9 cellular contexts compared by ENCODE assay signal in the genomic region with DNA sequence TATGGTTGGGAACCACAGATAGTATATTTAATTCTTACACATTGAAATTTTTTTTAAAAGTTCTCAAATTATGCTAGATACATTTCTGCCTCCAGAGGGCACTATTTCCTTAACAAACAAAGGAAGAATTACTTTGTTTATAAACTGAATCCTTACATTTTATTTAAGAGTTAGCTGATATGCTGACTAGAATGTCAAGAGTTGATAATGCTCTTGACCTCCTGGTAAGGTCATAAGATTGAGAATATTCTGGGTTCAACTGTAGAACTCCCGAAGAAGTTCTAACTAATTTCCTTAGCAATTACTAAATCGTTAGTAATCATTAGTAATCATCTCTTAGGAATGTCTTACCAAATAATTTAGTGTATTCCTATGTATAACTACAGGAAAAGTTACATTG.
DNase-seq lines count a peak whose midpoint lies in the region; ATAC-seq and TF ChIP-seq lines count a peak whose summit lies in the region.
"Had no signal": no experiment of that assay in that cellular context is flagged by ENCODE, and none has a peak within 500 bp of the region (broad histone marks: within the 10 kb centered on the region; RNA-seq: fewer than 3 reads in every experiment).

No MANE protein-coding gene starts in this region.

- DNase-seq in activated T-cell treated with anti-CD3 and anti-CD28 coated beads for 4 hours (peak; percentile 1), NCI-H2171 (lab: John Stamatoyannopoulos, UW) (peak; percentile 30), cardiac fibroblast (ENCODE audit: low read depth in 2 of 2) (peak; percentile 77 to 85), mesothelial cell of epicardium (ENCODE audit: low spot score in 2 of 2, unreplicated experiment in 2 of 2) (no peak), substantia nigra (lab: John Stamatoyannopoulos, UW) (no peak), NCI-H526 treated with DMSO at 0.1 percent for 48 hours (lab: John Stamatoyannopoulos, UW) (no peak)
- no peak for DNase-seq in activated T-cell treated with anti-CD3 and anti-CD28 coated beads, Interleukin-2, amount 50 U/mL, for 48 hours
- DNase-seq: activated naive CD8-positive, alpha-beta T cell treated with anti-CD3 and anti-CD28 coated beads, Interleukin-2, amount 10 ng/mL, durations not matched to agents 7 days and 5 days had no signal

- H3K27ac ChIP-seq in substantia nigra (ENCODE audit: low read depth, low read length, poor library complexity, severe bottlenecking) = no peak overlapping the region

- no peak overlapping the region for H3K4me3 Mint-ChIP-seq in mesothelial cell of epicardium
- H3K4me3 Mint-ChIP-seq: activated naive CD8-positive, alpha-beta T cell treated with anti-CD3 and anti-CD28 coated beads, Interleukin-2, amount 10 ng/mL, durations not matched to agents 7 days and 5 days had no signal

- no peaks in the 10 kb centered on the region for H3K4me1 Mint-ChIP-seq in mesothelial cell of epicardium
- H3K4me1 Mint-ChIP-seq: activated naive CD8-positive, alpha-beta T cell treated with anti-CD3 and anti-CD28 coated beads, Interleukin-2, amount 10 ng/mL, durations not matched to agents 7 days and 5 days had no signal

- no peaks in the 10 kb centered on the region for H3K27me3 Mint-ChIP-seq in mesothelial cell of epicardium (ENCODE audit: low read depth)
- H3K27me3 Mint-ChIP-seq: activated naive CD8-positive, alpha-beta T cell treated with anti-CD3 and anti-CD28 coated beads, Interleukin-2, amount 10 ng/mL, durations not matched to agents 7 days and 5 days had no signal

- ATAC-seq in GM21447 (IDR thresholded peaks at IDR 0.05; ENCODE audit: unreplicated experiment) = no peak

- peak overlapping the region; percentile 34 for H3K27ac Mint-ChIP-seq in mesothelial cell of epicardium
- H3K27ac Mint-ChIP-seq: activated naive CD8-positive, alpha-beta T cell treated with anti-CD3 and anti-CD28 coated beads, Interleukin-2, amount 10 ng/mL, durations not matched to agents 7 days and 5 days had no signal

- H3K9me3 Mint-ChIP-seq in mesothelial cell of epicardium = no peaks in the 10 kb centered on the region
- H3K9me3 Mint-ChIP-seq: activated naive CD8-positive, alpha-beta T cell treated with anti-CD3 and anti-CD28 coated beads, Interleukin-2, amount 10 ng/mL, durations not matched to agents 7 days and 5 days had no signal

- peaks cover 3% of the 10 kb centered on the region for H3K36me3 Mint-ChIP-seq in mesothelial cell of epicardium

- H3K4me3 ChIP-seq in cardiac fibroblast (replicated peaks in 1 of 2; ENCODE audit: low read depth in 2 of 2, low read length in 2 of 2) = no peak overlapping the region

- peak; percentile 46 for TF ChIP-seq CTCF in cardiac fibroblast (IDR thresholded peaks at IDR 0.05; ENCODE audit: low read depth, low read length)
- TF ChIP-seq CTCF in mesothelial cell of epicardium (IDR thresholded peaks at IDR 0.05; ENCODE audit: unreplicated experiment) = peak; percentile 89

Comparison
In these comparisons a context has a peak if more than half of its experiments do, and no peak if none do; other contexts are left out.
1. DNase-seq: peak in activated T-cell treated with anti-CD3 and anti-CD28 coated beads for 4 hours (single experiment), NCI-H2171 (single experiment) and cardiac fibroblast (2 of 2); none in activated T-cell treated with anti-CD3 and anti-CD28 coated beads, Interleukin-2, amount 50 U/mL, for 48 hours (0 of 2), mesothelial cell of epicardium (0 of 2), substantia nigra (0 of 49) and NCI-H526 treated with DMSO at 0.1 percent for 48 hours (single experiment).